ENCODE assay signal across 1 cellular context in genomic region chr3:106013971-106014370, GRCh38.
TF ChIP-seq lines count a peak whose summit lies in the region.

No MANE protein-coding gene starts in this region.

TF ChIP-seq in IMR-90, 13 proteins besides CTCF, POLR2A, EP300 and RAD21 (continued from another document):
- TF ChIP-seq, protein P1, sequence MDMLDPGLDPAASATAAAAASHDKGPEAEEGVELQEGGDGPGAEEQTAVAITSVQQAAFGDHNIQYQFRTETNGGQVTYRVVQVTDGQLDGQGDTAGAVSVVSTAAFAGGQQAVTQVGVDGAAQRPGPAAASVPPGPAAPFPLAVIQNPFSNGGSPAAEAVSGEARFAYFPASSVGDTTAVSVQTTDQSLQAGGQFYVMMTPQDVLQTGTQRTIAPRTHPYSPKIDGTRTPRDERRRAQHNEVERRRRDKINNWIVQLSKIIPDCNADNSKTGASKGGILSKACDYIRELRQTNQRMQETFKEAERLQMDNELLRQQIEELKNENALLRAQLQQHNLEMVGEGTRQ (IDR thresholded peaks at IDR 0.05; ENCODE audit: low read depth, low read length), result peak; percentile 62
- no peak for TF ChIP-seq NFE2L2 (IDR thresholded peaks at IDR 0.05; ENCODE audit: low read depth, low read length)
